Comparison of ENCODE assay signal across 1 cellular context in genomic region chr12:12693111-12693671, GRCh38.
TF ChIP-seq lines count a peak whose summit lies in the region.

No MANE protein-coding gene starts in this region.

TF ChIP-seq in K562, 482 proteins besides CTCF, POLR2A, EP300 and RAD21:
- TF ChIP-seq MYC (IDR thresholded peaks at IDR 0.05; ENCODE audit: low read depth, low read length) (no peak), MYC (CRISPR knock-in tag; IDR thresholded peaks at IDR 0.05; ENCODE audit: borderline replicate concordance, low read depth) (no peak), SMARCB1 (IDR thresholded peaks at IDR 0.05; ENCODE audit: insufficient read length, low read depth) (no peak), HDAC2 (IDR thresholded peaks at IDR 0.05) (no peak), CBFA2T3 (IDR thresholded peaks at IDR 0.05) (0 out of 2 replicates have a peak, but pooled peaks have one; percentile 8), POU5F1 (IDR thresholded peaks at IDR 0.05; ENCODE audit: borderline replicate concordance, low read depth, low read length, partially characterized antibody) (no peak), ZNF12 (CRISPR knock-in tag; IDR thresholded peaks at IDR 0.05) (no peak), ATF3 (IDR thresholded peaks at IDR 0.05) (no peak), ATF3 (CRISPR knock-in tag; conservative IDR thresholded peaks at IDR 0.05) (no peak), BRCA1 (IDR thresholded peaks at IDR 0.05) (no peak), BRCA1 (CRISPR knock-in tag; IDR thresholded peaks at IDR 0.05) (no peak), DMBX1 (CRISPR knock-in tag; IDR thresholded peaks at IDR 0.05; ENCODE audit: borderline replicate concordance) (no peak), PHF20 (IDR thresholded peaks at IDR 0.05; ENCODE audit: partially characterized antibody) (no peak), ERF (CRISPR knock-in tag; IDR thresholded peaks at IDR 0.05) (no peak), CBX3 (IDR thresholded peaks at IDR 0.05; ENCODE audit: borderline replicate concordance in 1 of 2, low read length in 2 of 2) (no peak), SIRT6 (IDR thresholded peaks at IDR 0.05; ENCODE audit: low read depth, low read length) (no peak), PHF21A (IDR thresholded peaks at IDR 0.05; ENCODE audit: borderline replicate concordance, low read depth) (no peak), HMGXB4 (CRISPR knock-in tag; IDR thresholded peaks at IDR 0.05) (no peak), ZNF316 (IDR thresholded peaks at IDR 0.05) (peak; percentile 16; the same call in 1 of the 2 replicates)
